In the genomic region with DNA sequence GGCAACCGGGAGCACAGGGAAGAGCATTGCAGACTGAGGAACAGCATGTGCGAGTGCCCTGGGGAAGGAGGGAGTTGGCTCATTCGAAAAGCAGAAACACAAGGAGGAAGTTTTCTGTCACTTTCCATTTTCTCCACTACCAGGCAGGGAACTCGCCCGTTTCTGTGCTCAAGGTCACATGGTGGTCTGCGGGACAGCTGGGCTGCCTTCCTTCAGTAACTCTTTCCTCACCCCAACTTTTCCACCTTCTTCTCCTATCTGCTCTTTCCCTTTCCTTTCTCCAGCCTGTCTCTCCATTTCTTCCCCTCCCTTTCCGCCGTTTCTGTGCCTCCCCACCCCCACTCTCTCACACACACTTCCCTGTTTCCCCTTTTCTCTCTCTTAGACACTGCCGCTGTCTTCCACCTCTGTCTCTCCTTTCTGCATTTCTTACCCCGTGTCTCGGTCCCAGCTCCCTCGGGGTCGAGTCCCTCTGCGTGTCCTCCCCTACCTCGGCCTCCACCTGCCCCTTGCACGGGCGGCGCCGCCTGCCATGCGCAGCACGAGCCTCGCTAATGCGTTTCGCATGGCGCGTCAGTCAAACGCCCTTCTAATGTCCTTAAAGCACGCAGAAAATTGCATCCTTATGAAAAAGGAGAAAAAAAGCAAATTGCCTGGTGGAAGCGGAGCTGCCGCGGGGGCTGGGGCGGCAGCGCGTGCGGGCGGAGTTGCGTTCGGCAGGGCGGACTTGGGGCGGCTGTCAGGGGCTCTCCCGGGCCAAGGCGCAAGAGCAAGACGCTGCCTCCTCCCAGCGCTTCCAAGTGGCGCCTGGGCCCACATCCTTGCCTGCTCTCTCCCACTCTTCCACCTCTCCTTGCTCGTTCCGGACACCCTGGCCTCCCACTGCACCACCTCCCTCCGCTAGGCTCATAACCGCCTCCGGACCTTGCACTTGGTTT, we compare ENCODE assay signal across 11 cellular contexts. TPM values are rescaled to one million over a fixed set of nuclear protein-coding genes. Genes with fewer than 3 reads are reported as not detected.
A peak's percentile ranks its signal among the peaks of the same experiment; 100 is the strongest.
DNase-seq lines count a peak whose midpoint lies in the region; ATAC-seq, FAIRE-seq and TF ChIP-seq lines count a peak whose summit lies in the region.
"Had no signal": no experiment of that assay in that cellular context is flagged by ENCODE, and none has a peak within 500 bp of the region (broad histone marks: within the 10 kb centered on the region; RNA-seq: fewer than 3 reads in every experiment).

No MANE protein-coding gene starts in this region.

- H3K36me3 ChIP-seq in K562 (ENCODE audit: control insufficient read depth, insufficient read depth, low read length) = no peaks in the 10 kb centered on the region

- H4K20me1 ChIP-seq in K562 (replicated peaks; ENCODE audit: control insufficient read depth, insufficient read depth, low read length) = peaks cover 8% of the 10 kb centered on the region; the same call in 1 of the 2 replicates

- H3K27ac ChIP-seq in K562 (ENCODE audit: extremely low read depth, low read depth, low read length) = no peak overlapping the region

- ATAC-seq in Right ventricle myocardium inferior (peak; percentile 27), Right ventricle myocardium superior (ENCODE audit: poor library complexity) (no peak), K562 (no peak), memory B cell (ENCODE audit: low read depth) (no peak), HG03139 (IDR thresholded peaks at IDR 0.05; ENCODE audit: unreplicated experiment) (no peak)
- ATAC-seq: HCT116 had no signal

- TF ChIP-seq POLR2A in K562 (conservative IDR thresholded peaks at IDR 0.05) (no peak), erythroblast (IDR thresholded peaks at IDR 0.05; ENCODE audit: low read length) (no peak)

- in situ Hi-C loops in K562 (cut with MboI) = no loop called here

- H3K4me3 Mint-ChIP-seq in memory B cell (peak overlapping the region; percentile 77), type B pancreatic cell (peak overlapping the region; percentile 86)

- H3K9ac ChIP-seq in K562 (ENCODE audit: insufficient read depth in 1 of 2, low read depth in 2 of 2, low read length in 2 of 2) = peak overlapping the region in 1 of 2 experiments; percentile 17; a peak in 1 of 4 replicates

- H3K9me1 ChIP-seq in K562 (ENCODE audit: control insufficient read depth, insufficient read depth, low read length) = no peaks in the 10 kb centered on the region

- no peaks in the 10 kb centered on the region for H3K9me3 ChIP-seq in K562 (replicated peaks; ENCODE audit: control insufficient read depth, insufficient read depth, low read depth, low read length)

- H3K27ac Mint-ChIP-seq in memory B cell (no peak overlapping the region), type B pancreatic cell (peak overlapping the region; percentile 8)

- intact Hi-C loops in Right ventricle myocardium inferior (cut with DNase I) (loop anchor here (1.0 kb wide), 1 partner anchor 29 kb away; no protein-coding TSS in a partner anchor), Right ventricle myocardium superior (cut with DNase I) (no loop called here), K562 (cut with micrococcal nuclease) (no loop called here)

- no peak for TF ChIP-seq RAD21 in K562 (CRISPR knock-in tag; conservative IDR thresholded peaks at IDR 0.05 in 1 of 2, IDR thresholded peaks at IDR 0.05 in 1 of 2)

- H3K4me1 Mint-ChIP-seq in memory B cell = peaks cover 23% of the 10 kb centered on the region
- H3K4me1 Mint-ChIP-seq in type B pancreatic cell (ENCODE audit: unreplicated experiment) = peaks cover 26% of the 10 kb centered on the region

- DNase-seq in Right ventricle myocardium inferior (ENCODE audit: missing footprints) (no peak), Right ventricle myocardium superior (no peak), K562 (ENCODE audit: extremely low read depth in 1 of 4, low spot score in 3 of 4) (no peak), memory B cell (ENCODE audit: low spot score in 2 of 2) (no peak), type B pancreatic cell (ENCODE audit: extremely low spot score, unreplicated experiment) (no peak), D721Med (ENCODE audit: insufficient read length, low spot score) (no peak), erythroblast (lab: John Stamatoyannopoulos, UW) (no peak)
- DNase-seq: DND-41 had no signal

- H3K4me3 ChIP-seq in K562 = no peak overlapping the region; the same call in 1 of the 2 replicates

- TF ChIP-seq EP300 in K562 (IDR thresholded peaks at IDR 0.05; ENCODE audit: low read length) = no peak

- H3K9me3 Mint-ChIP-seq in memory B cell = no peaks in the 10 kb centered on the region
- peaks cover 4% of the 10 kb centered on the region for H3K9me3 Mint-ChIP-seq in type B pancreatic cell

- CTCF ChIA-PET in K562 (lab: Yijun Ruan, JAX; ENCODE audit: low intra/inter-chr PET ratio) = no interaction called here

- H3K4me1 ChIP-seq in K562 (replicated peaks in 1 of 2; ENCODE audit: control insufficient read depth in 2 of 2, insufficient read depth in 2 of 2, low read length in 2 of 2) = peaks cover 0 to 23% of the 10 kb centered on the region in 2 experiments; a peak in 2 of 5 replicates

- FAIRE-seq in K562 (lab: Jason Lieb, UNC) (no peak), D721Med (lab: Jason Lieb, UNC) (no peak)

- peaks cover 28 to 87% of the 10 kb centered on the region in 2 experiments for H3K27me3 ChIP-seq in K562 (ENCODE audit: control insufficient read depth in 2 of 2, insufficient read depth in 2 of 2, low read length in 2 of 2)

- no TSS peak for BruUV-seq in K562 (replicated peaks; lab: Mats Ljungman, UMichigan)

- 7% methylated on average over 46 of the region's 50 CpGs for WGBS in K562 (ENCODE audit: insufficient coverage, low coverage, missing lambda C conversion rate)

- H3K36me3 Mint-ChIP-seq in memory B cell (peaks cover 1% of the 10 kb centered on the region), type B pancreatic cell (peaks cover 3% of the 10 kb centered on the region)

- no peak for TF ChIP-seq CTCF in K562 (IDR thresholded peaks at IDR 0.05 in 2 of 3, conservative IDR thresholded peaks at IDR 0.05 in 1 of 3; ENCODE audit: insufficient read depth in 2 of 3, low read depth in 1 of 3, low read length in 3 of 3)
- TF ChIP-seq CTCF in type B pancreatic cell (conservative IDR thresholded peaks at IDR 0.05) = no peak
- no peak for TF ChIP-seq CTCF in D721Med (IDR thresholded peaks at IDR 0.05; ENCODE audit: insufficient read depth, missing control alignments)

- no peak overlapping the region; the same call in 1 of the 2 replicates for H2AFZ ChIP-seq in K562 (ENCODE audit: low read depth, low read length)

- H3K27me3 Mint-ChIP-seq in memory B cell (peaks cover 53% of the 10 kb centered on the region), type B pancreatic cell (peaks cover 100% of the 10 kb centered on the region)

- H3K4me2 ChIP-seq in K562 (ENCODE audit: insufficient read depth, low read length) = peak overlapping the region; percentile 32

- POLR2A ChIA-PET in K562 (lab: Yijun Ruan, JAX) = interaction anchor here (0.6 to 1.1 kb wide), 3 partner anchors 11 to 290 kb away, joined by 3 read pairs; no protein-coding TSS in a partner anchor

- H3K79me2 ChIP-seq in K562 (ENCODE audit: control insufficient read depth, insufficient read depth, low read length) = no peaks in the 10 kb centered on the region

TF ChIP-seq in K562, 482 proteins besides CTCF, POLR2A, EP300 and RAD21:
- peak; percentile 46; the same call in 1 of the 2 replicates for TF ChIP-seq SPI1 (IDR thresholded peaks at IDR 0.05; ENCODE audit: borderline replicate concordance, low read depth, low read length)
- no peak for TF ChIP-seq ZNF121 (CRISPR knock-in tag; conservative IDR thresholded peaks at IDR 0.05)
- 0 out of 2 replicates have a peak, but pooled peaks have one; percentile 18 for TF ChIP-seq ESRRA (IDR thresholded peaks at IDR 0.05; ENCODE audit: borderline replicate concordance, low read depth)
- TF ChIP-seq NRF1 (conservative IDR thresholded peaks at IDR 0.05 in 1 of 2, IDR thresholded peaks at IDR 0.05 in 1 of 2) = peak; percentile 25 to 58; a peak in 3 of 4 replicates

RNA-seq across cellular contexts. Expression of a gene that starts 9.5 kb away (rescaled TPM):
- total RNA-seq in Right ventricle myocardium inferior = not detected
- total RNA-seq in Right ventricle myocardium superior = not detected
- total RNA-seq in K562 (2011; cell fraction: chromatin; rRNA removed; ENCODE audit: low replicate concordance) = not detected in 2 replicates
- not detected in 2 replicates for total RNA-seq in K562 (2011; cell fraction: nucleolus; rRNA removed)
- total RNA-seq in K562 (2011; cell fraction: nucleoplasm; rRNA removed) = not detected in 2 replicates
- 0.14 TPM in 1 of 2 replicates, not detected in the other for total RNA-seq in K562 (2014; rRNA removed)
- total RNA-seq in K562 (2014; rRNA removed; fragmentation: Illumina TruSeq; extraction: Trizol) = not detected in 2 replicates
- total RNA-seq in K562 (2015; rRNA removed; fragmentation: Illumina TruSeq; extraction: Trizol) = not detected in 2 replicates
- total RNA-seq in K562 (2021) = 0.11 TPM in 1 of 2 replicates, not detected in the other
- not detected in 2 replicates for polyA plus RNA-seq in K562 (2011; rRNA removed)
- not detected in 2 replicates for polyA plus RNA-seq in K562 (2011; cell fraction: cytosol; rRNA removed)
- polyA plus RNA-seq in K562 (2011; cell fraction: nucleus; rRNA removed) = not detected in 2 replicates
- polyA plus RNA-seq in K562 (2012) = 0.37 TPM in 1 of 2 replicates, not detected in the other
- polyA plus RNA-seq in K562 (2014; fragmentation: Illumina TruSeq; extraction: Trizol) = not detected in 2 replicates
- polyA plus RNA-seq in K562 (2014; fragmentation: Nextera tagmentation; extraction: Ambion mirVana) = not detected
- 0.08 TPM in 1 of 2 replicates, not detected in the other for polyA plus RNA-seq in K562 (2014; rRNA removed)
- polyA minus RNA-seq in K562 (2011; rRNA and poly(A)+ RNA removed) = not detected in 2 replicates
- not detected in 2 replicates for polyA minus RNA-seq in K562 (2011; cell fraction: cytosol; rRNA and poly(A)+ RNA removed)
- not detected in 2 replicates for polyA minus RNA-seq in K562 (2011; cell fraction: nucleus; rRNA and poly(A)+ RNA removed)
- 0.71 and 11.8 TPM in 2 replicates for total RNA-seq in type B pancreatic cell (ENCODE audit: low replicate concordance)
- total RNA-seq: RPMI7951 had no signal
